Comparison of ENCODE assay signal across 26 cellular contexts in genomic region chr12:106010746-106011145, GRCh38.
"Had no signal": no experiment of that assay in that cellular context is flagged by ENCODE, and none has a peak within 500 bp of the region (broad histone marks: within the 10 kb centered on the region; RNA-seq: fewer than 3 reads in every experiment).

No MANE protein-coding gene starts in this region.

- H3K9me3 ChIP-seq: ascending aorta, gastrocnemius medialis, ovary, right lobe of liver, thoracic aorta, upper lobe of right lung had no signal

- H3K27me3 ChIP-seq: ascending aorta, gastrocnemius medialis, ovary, right lobe of liver, upper lobe of right lung had no signal

- H3K27ac ChIP-seq: gastrocnemius medialis, hepatocyte, ovary, right lobe of liver, thoracic aorta, upper lobe of right lung, VCaP had no signal

- H3K4me3 ChIP-seq: ascending aorta, gastrocnemius medialis, hepatocyte, ovary, right lobe of liver, thoracic aorta, upper lobe of right lung had no signal

- ATAC-seq: activated T-cell treated with anti-CD3 and anti-CD28 coated beads, Interleukin-2, amount 50 U/mL, for 72 hours; esophagus mucosa; gastrocnemius medialis; left cardiac atrium; left ventricle myocardium superior; naive thymus-derived CD4-positive, alpha-beta T cell; right lobe of liver; stimulated activated effector memory CD8-positive, alpha-beta T cell treated with anti-CD3 and anti-CD28 coated beads, Interleukin-12 subunit alpha, Interleukin-12 subunit beta, amount 100 ng/mL, for 72 hours; upper lobe of right lung had no signal

- DNase-seq: activated CD4-positive, alpha-beta T cell treated with anti-CD3 and anti-CD28 coated beads for 4 hours; activated CD4-positive, alpha-beta T cell treated with anti-CD3 and anti-CD28 coated beads, Interleukin-2, amount 50 U/mL, for 4 hours; activated effector memory CD4-positive, alpha-beta T cell treated with Interleukin-2 at 50 U/mL for 16 hours; activated naive CD4-positive, alpha-beta T cell treated with Interleukin-2 at 50 U/mL for 16 hours; activated naive CD8-positive, alpha-beta T cell treated with anti-CD3 and anti-CD28 coated beads for 36 hours; activated T-cell treated with anti-CD3 and anti-CD28 coated beads for 4 hours; activated T-cell treated with anti-CD3 and anti-CD28 coated beads, Interleukin-2, amount 50 U/mL, for 72 hours; caudate nucleus; endodermal cell; gastrocnemius medialis; glutamatergic neuron; left cardiac atrium; left ventricle myocardium superior; naive thymus-derived CD4-positive, alpha-beta T cell; ovary; right lobe of liver; small intestine; stimulated activated CD4-positive, alpha-beta T cell treated with anti-CD3 and anti-CD28 coated beads, Interleukin-4, amount 100 ng/mL, for 24 hours; T-helper 9 cell; upper lobe of right lung had no signal

- H3K4me1 ChIP-seq: gastrocnemius medialis, right lobe of liver, upper lobe of right lung had no signal

- H3K36me3 ChIP-seq: ascending aorta, gastrocnemius medialis, ovary, right lobe of liver, thoracic aorta, upper lobe of right lung had no signal
